ENCODE assay signal across 8 cellular contexts in the genomic region with DNA sequence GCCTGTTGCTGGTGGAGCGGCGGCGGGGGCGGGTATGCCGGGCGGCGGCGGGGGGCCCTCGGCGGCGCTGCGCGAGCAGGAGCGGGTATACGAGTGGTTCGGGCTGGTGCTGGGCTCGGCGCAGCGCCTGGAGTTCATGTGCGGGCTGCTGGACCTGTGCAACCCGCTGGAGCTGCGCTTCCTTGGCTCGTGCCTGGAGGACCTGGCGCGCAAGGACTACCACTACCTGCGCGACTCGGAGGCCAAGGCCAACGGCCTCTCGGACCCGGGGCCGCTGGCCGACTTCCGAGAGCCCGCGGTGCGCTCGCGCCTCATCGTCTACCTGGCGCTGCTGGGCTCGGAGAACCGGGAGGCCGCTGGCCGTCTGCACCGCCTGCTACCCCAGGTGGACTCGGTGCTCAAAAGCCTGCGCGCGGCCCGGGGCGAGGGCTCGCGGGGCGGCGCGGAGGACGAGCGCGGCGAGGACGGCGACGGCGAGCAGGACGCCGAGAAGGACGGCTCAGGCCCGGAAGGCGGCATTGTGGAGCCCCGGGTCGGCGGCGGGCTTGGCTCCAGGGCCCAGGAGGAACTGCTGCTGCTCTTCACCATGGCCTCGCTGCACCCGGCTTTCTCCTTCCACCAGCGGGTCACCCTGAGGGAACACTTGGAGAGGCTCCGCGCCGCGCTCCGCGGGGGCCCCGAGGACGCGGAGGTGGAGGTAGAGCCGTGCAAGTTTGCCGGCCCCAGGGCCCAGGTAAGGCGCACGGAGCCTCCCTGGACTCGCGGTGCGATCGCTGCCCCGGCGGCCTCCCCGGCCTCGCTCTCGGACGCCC. TPM values are rescaled to one million over a fixed set of nuclear protein-coding genes. Genes with fewer than 3 reads are reported as not detected.
A peak's percentile ranks its signal among the peaks of the same experiment; 100 is the strongest.
DNase-seq lines count a peak whose midpoint lies in the region; ATAC-seq, FAIRE-seq and TF ChIP-seq lines count a peak whose summit lies in the region.

No MANE protein-coding gene starts in this region.

- no peaks in the 10 kb centered on the region; a peak in 1 of 5 replicates for H3K27me3 ChIP-seq in HepG2 (ENCODE audit: control insufficient read depth in 1 of 2, insufficient read depth in 2 of 2, low read length in 2 of 2)

- BruUV-seq in HepG2 (replicated peaks; lab: Mats Ljungman, UMichigan): no TSS peak

- peak overlapping the region; percentile 90 for H3K4me3 Mint-ChIP-seq in activated CD4-positive, alpha-beta T cell treated with anti-CD3 and anti-CD28 coated beads, Interleukin-2, amount 10 ng/mL, durations not matched to agents 24 days and 14 days

- peak overlapping the region; percentile 98 for H3K4me3 ChIP-seq in coronary artery
- peak overlapping the region; percentile 89 to 98 (median 92) for H3K4me3 ChIP-seq in HepG2 (replicated peaks in 1 of 3; ENCODE audit: insufficient read depth in 1 of 3, low read depth in 2 of 3, low read length in 3 of 3)

- peak; percentile 3 to 37 for DNase-seq in NCI-H524 (lab: John Stamatoyannopoulos, UW)
- DNase-seq in NCI-H524 treated with DMSO at 0.1 percent for 48 hours (lab: John Stamatoyannopoulos, UW): no peak
- peak; percentile 53 for DNase-seq in NCI-H146 treated with DMSO at 0.1 percent for 48 hours (lab: John Stamatoyannopoulos, UW; ENCODE audit: unreplicated experiment)
- DNase-seq in activated CD4-positive, alpha-beta T cell treated with anti-CD3 and anti-CD28 coated beads, Interleukin-2, amount 10 ng/mL, durations not matched to agents 24 days and 14 days: peak; percentile 84
- DNase-seq in coronary artery (ENCODE audit: low spot score): peak; percentile 76
- no peak for DNase-seq in HepG2 (ENCODE audit: low spot score)
- peak; percentile 54 for DNase-seq in stimulated activated CD4-positive, alpha-beta T cell treated with anti-CD3 and anti-CD28 coated beads, Interleukin-4, amount 100 ng/mL, for 24 hours
- DNase-seq in superior temporal gyrus (ENCODE audit: extremely low spot score): no peak

- peak; percentile 23; the same call in 1 of the 2 replicates for TF ChIP-seq RAD21 in HepG2 (CRISPR knock-in tag; IDR thresholded peaks at IDR 0.05)

- peaks cover 6% of the 10 kb centered on the region for H3K9me3 Mint-ChIP-seq in activated CD4-positive, alpha-beta T cell treated with anti-CD3 and anti-CD28 coated beads, Interleukin-2, amount 10 ng/mL, durations not matched to agents 24 days and 14 days

- peaks cover 43% of the 10 kb centered on the region for H3K4me1 ChIP-seq in HepG2 (ENCODE audit: insufficient read depth, low read length)

- H3K27me3 Mint-ChIP-seq in activated CD4-positive, alpha-beta T cell treated with anti-CD3 and anti-CD28 coated beads, Interleukin-2, amount 10 ng/mL, durations not matched to agents 24 days and 14 days: no peaks in the 10 kb centered on the region

- ATAC-seq in HepG2: no peak

- H3K9ac ChIP-seq in HepG2 (ENCODE audit: insufficient read depth, low read depth, low read length): peak overlapping the region; percentile 94

- no peaks in the 10 kb centered on the region for H3K9me3 ChIP-seq in HepG2 (ENCODE audit: low read length)

- POLR2A ChIA-PET in HepG2 (lab: Yijun Ruan, JAX): interaction anchor here (1.4 to 5.3 kb wide), 4 partner anchors 64 to 103 kb away, joined by 4 to 41 read pairs (median 22); no protein-coding TSS in a partner anchor

- in situ Hi-C loops in HepG2 (cut with HindIII; ENCODE audit: extremely low pct_ligation_motif_present, low pct_unique_long_range_greater_than_20kb): loop anchor here (5.0 to 10.0 kb wide), 2 partner anchors 69 to 97 kb away; no protein-coding TSS in a partner anchor

- intact Hi-C loops in activated CD4-positive, alpha-beta T cell treated with anti-CD3 and anti-CD28 coated beads, Interleukin-2, amount 10 ng/mL, durations not matched to agents 24 days and 14 days (cut with micrococcal nuclease): loop anchor here (2.0 to 10.0 kb wide), 7 partner anchors 63 to 899 kb away; a partner anchor contains a TSS
- intact Hi-C loops in HepG2 (cut with micrococcal nuclease; ENCODE audit: unreplicated experiment): loop anchor here (2.0 to 10.0 kb wide), 2 partner anchors 63 to 339 kb away; a partner anchor contains a TSS

- peaks cover 3% of the 10 kb centered on the region; the same call in 1 of the 2 replicates for H4K20me1 ChIP-seq in HepG2 (ENCODE audit: insufficient read depth, low read length)

- H3K36me3 ChIP-seq in HepG2 (replicated peaks in 1 of 2; ENCODE audit: control insufficient read depth in 1 of 2, insufficient read depth in 2 of 2, low read length in 2 of 2): 0 out of 5 replicates have a peak, but pooled peaks cover 0 to 4% of the 10 kb centered on the region in 2 experiments

- peak overlapping the region; percentile 94 for H3K27ac Mint-ChIP-seq in activated CD4-positive, alpha-beta T cell treated with anti-CD3 and anti-CD28 coated beads, Interleukin-2, amount 10 ng/mL, durations not matched to agents 24 days and 14 days

- no peak overlapping the region for H2AFZ ChIP-seq in HepG2 (ENCODE audit: low read length)

- peak overlapping the region; percentile 90 for H3K4me2 ChIP-seq in HepG2 (ENCODE audit: low read depth, low read length)

- TF ChIP-seq EP300 in HepG2 (IDR thresholded peaks at IDR 0.05; ENCODE audit: low read depth in 2 of 2, low read length in 2 of 2) (no peak), HepG2 (CRISPR knock-in tag; IDR thresholded peaks at IDR 0.05; ENCODE audit: borderline replicate concordance) (no peak)

- TF ChIP-seq POLR2A in HepG2 (IDR thresholded peaks at IDR 0.05; ENCODE audit: insufficient read depth in 1 of 2, low read depth in 2 of 2, low read length in 2 of 2): no peak

- FAIRE-seq in HepG2 (lab: Jason Lieb, UNC): no peak

- peaks cover 24% of the 10 kb centered on the region for H3K36me3 Mint-ChIP-seq in activated CD4-positive, alpha-beta T cell treated with anti-CD3 and anti-CD28 coated beads, Interleukin-2, amount 10 ng/mL, durations not matched to agents 24 days and 14 days (ENCODE audit: low read depth)

- H3K79me2 ChIP-seq in HepG2 (ENCODE audit: insufficient read depth, low read length): peaks cover 82% of the 10 kb centered on the region

- no peak for TF ChIP-seq CTCF in coronary artery (IDR thresholded peaks at IDR 0.05)
- no peak for TF ChIP-seq CTCF in HepG2 (CRISPR knock-in tag; IDR thresholded peaks at IDR 0.05)

- H3K4me1 Mint-ChIP-seq in activated CD4-positive, alpha-beta T cell treated with anti-CD3 and anti-CD28 coated beads, Interleukin-2, amount 10 ng/mL, durations not matched to agents 24 days and 14 days: peaks cover 22% of the 10 kb centered on the region

- H3K27ac ChIP-seq in coronary artery (peak overlapping the region; percentile 99 to 100), HepG2 (ENCODE audit: extremely low read length, insufficient read depth, low read length) (peak overlapping the region; percentile 96)

- WGBS in HepG2 (ENCODE audit: low lambda C conversion rate): no CpG with 5 or more reads among the region's 100 CpGs

- CTCF ChIA-PET in HepG2 (lab: Yijun Ruan, JAX; ENCODE audit: low intra/inter-chr PET ratio, low total read pairs): no interaction called here

TF ChIP-seq in HepG2, 621 proteins besides CTCF, POLR2A, EP300 and RAD21 (continues in another document):
- TF ChIP-seq ZNF703 (CRISPR knock-in tag; IDR thresholded peaks at IDR 0.05; ENCODE audit: borderline replicate concordance): no peak
- TF ChIP-seq ATM (IDR thresholded peaks at IDR 0.05; ENCODE audit: borderline replicate concordance): no peak
- no peak for TF ChIP-seq ZFP36L1 (CRISPR knock-in tag; IDR thresholded peaks at IDR 0.05)
- no peak for TF ChIP-seq ZNF143 (CRISPR knock-in tag; IDR thresholded peaks at IDR 0.05)
- no peak for TF ChIP-seq SIN3B (IDR thresholded peaks at IDR 0.05; ENCODE audit: low read length)
- TF ChIP-seq SIN3A (IDR thresholded peaks at IDR 0.05; ENCODE audit: borderline replicate concordance, low read depth, low read length): no peak
- no peak for TF ChIP-seq FOSL2 (CRISPR knock-in tag; IDR thresholded peaks at IDR 0.05)
- no peak for TF ChIP-seq RXRA (CRISPR knock-in tag; IDR thresholded peaks at IDR 0.05)
- TF ChIP-seq, protein P1, sequence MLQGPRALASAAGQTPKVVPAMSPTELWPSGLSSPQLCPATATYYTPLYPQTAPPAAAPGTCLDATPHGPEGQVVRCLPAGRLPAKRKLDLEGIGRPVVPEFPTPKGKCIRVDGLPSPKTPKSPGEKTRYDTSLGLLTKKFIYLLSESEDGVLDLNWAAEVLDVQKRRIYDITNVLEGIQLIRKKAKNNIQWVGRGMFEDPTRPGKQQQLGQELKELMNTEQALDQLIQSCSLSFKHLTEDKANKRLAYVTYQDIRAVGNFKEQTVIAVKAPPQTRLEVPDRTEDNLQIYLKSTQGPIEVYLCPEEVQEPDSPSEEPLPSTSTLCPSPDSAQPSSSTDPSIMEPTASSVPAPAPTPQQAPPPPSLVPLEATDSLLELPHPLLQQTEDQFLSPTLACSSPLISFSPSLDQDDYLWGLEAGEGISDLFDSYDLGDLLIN (CRISPR knock-in tag; IDR thresholded peaks at IDR 0.05; ENCODE audit: borderline replicate concordance): no peak
- no peak for TF ChIP-seq ZNF432 (CRISPR knock-in tag; IDR thresholded peaks at IDR 0.05; ENCODE audit: borderline replicate concordance)

RNA-seq across cellular contexts. Expression of a gene that starts 1.0 kb away (rescaled TPM):
- total RNA-seq in activated CD4-positive, alpha-beta T cell treated with anti-CD3 and anti-CD28 coated beads, Interleukin-2, amount 10 ng/mL, durations not matched to agents 24 days and 14 days: 47.0 and 52.8 TPM in 2 replicates
- 76.1 and 76.5 TPM in 2 replicates for total RNA-seq in HepG2 (2016; rRNA removed; fragmentation: Illumina TruSeq; extraction: Trizol)
- 177 and 189 TPM in 2 replicates for total RNA-seq in HepG2 (2016; cell fraction: cytosol; rRNA removed; fragmentation: Illumina TruSeq; extraction: Trizol; ENCODE audit: low read depth)
- 71.7 and 74.4 TPM in 2 replicates for total RNA-seq in HepG2 (2016; cell fraction: insoluble cytoplasmic fraction; rRNA removed; fragmentation: Illumina TruSeq; extraction: Trizol)
- 60.3 and 72.3 TPM in 2 replicates for total RNA-seq in HepG2 (2016; cell fraction: membrane; rRNA removed; fragmentation: Illumina TruSeq; extraction: Trizol)
- total RNA-seq in HepG2 (2016; cell fraction: nucleus; rRNA removed; fragmentation: Illumina TruSeq; extraction: Trizol): 106 and 120 TPM in 2 replicates
- 52.2 and 62.5 TPM in 2 replicates for polyA plus RNA-seq in HepG2 (2011; rRNA removed)
- polyA plus RNA-seq in HepG2 (2011; cell fraction: cytosol; rRNA removed): 39.3 and 44.4 TPM in 2 replicates
- 79.8 and 99.4 TPM in 2 replicates for polyA plus RNA-seq in HepG2 (2011; cell fraction: nucleus; rRNA removed)
- polyA plus RNA-seq in HepG2 (2012): 25.6 and 27.8 TPM in 2 replicates
- polyA plus RNA-seq in HepG2 (2016; cell fraction: cytosol; fragmentation: Illumina TruSeq; extraction: Trizol; ENCODE audit: low read depth): 4.7 and 5.0 TPM in 2 replicates
- 53.3 and 60.9 TPM in 2 replicates for polyA plus RNA-seq in HepG2 (2016; cell fraction: insoluble cytoplasmic fraction; fragmentation: Illumina TruSeq; extraction: Trizol; ENCODE audit: low read depth)
- 13.0 and 14.6 TPM in 2 replicates for polyA plus RNA-seq in HepG2 (2016; cell fraction: membrane; fragmentation: Illumina TruSeq; extraction: Trizol; ENCODE audit: low read depth)
- polyA plus RNA-seq in HepG2 (2016; cell fraction: nucleus; fragmentation: Illumina TruSeq; extraction: Trizol; ENCODE audit: insufficient read depth, low read depth): 129 and 143 TPM in 2 replicates
- 58.0 and 138 TPM in 2 replicates for polyA minus RNA-seq in HepG2 (2011; rRNA and poly(A)+ RNA removed; ENCODE audit: low replicate concordance)
- polyA minus RNA-seq in HepG2 (2011; cell fraction: cytosol; rRNA and poly(A)+ RNA removed): 42.1 and 44.2 TPM in 2 replicates
- 164 and 187 TPM in 2 replicates for polyA minus RNA-seq in HepG2 (2011; cell fraction: nucleus; rRNA and poly(A)+ RNA removed)

Comparison
In these comparisons a context has a peak if more than half of its experiments do, and no peak if none do; other contexts are left out.
1. DNase-seq: peak in NCI-H524 (2 of 2), NCI-H146 treated with DMSO at 0.1 percent for 48 hours (single experiment), activated CD4-positive, alpha-beta T cell treated with anti-CD3 and anti-CD28 coated beads, Interleukin-2, amount 10 ng/mL, durations not matched to agents 24 days and 14 days (single experiment), coronary artery (single experiment) and stimulated activated CD4-positive, alpha-beta T cell treated with anti-CD3 and anti-CD28 coated beads, Interleukin-4, amount 100 ng/mL, for 24 hours (single experiment); none in NCI-H524 treated with DMSO at 0.1 percent for 48 hours (single experiment), HepG2 (single experiment) and superior temporal gyrus (single experiment).